In the genomic region with DNA sequence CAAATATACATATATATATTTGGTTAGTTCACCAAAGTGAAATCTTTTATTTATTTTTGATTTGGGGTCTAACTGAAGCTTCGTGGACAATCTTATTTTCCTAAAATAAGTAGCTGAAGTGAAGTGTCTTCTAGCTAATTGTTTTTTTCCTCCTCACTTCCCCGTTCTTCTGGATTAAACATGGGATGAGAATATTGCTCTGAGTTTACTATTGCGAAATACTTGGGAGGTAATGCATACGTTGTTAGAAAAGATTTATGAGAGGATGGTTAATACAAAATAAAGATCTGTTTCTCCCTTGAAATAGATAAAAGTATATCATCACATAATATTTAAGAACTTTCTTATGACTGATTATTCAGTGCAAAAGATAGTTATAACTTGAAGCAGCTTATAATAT, we compare ENCODE assay signal across 7 cellular contexts.
"Had no signal": no experiment of that assay in that cellular context is flagged by ENCODE, and none has a peak within 500 bp of the region (broad histone marks: within the 10 kb centered on the region; RNA-seq: fewer than 3 reads in every experiment).

No MANE protein-coding gene starts in this region.

- H3K4me3 Mint-ChIP-seq: GM23338, HFFc6 had no signal

- FAIRE-seq: HTR-8/SVneo had no signal

- H3K4me1 Mint-ChIP-seq: GM23338 had no signal

- H3K9me3 Mint-ChIP-seq: GM23338 had no signal

- DNase-seq: H7, HFFc6, KG1 had no signal

- H3K4me3 ChIP-seq: GM23338, HAP-1 had no signal

- H3K4me2 ChIP-seq: GM23338 had no signal

- H3K9me3 ChIP-seq: HAP-1 had no signal

- H3K27ac Mint-ChIP-seq: GM23338, HFFc6 had no signal

- ATAC-seq: GM23338, HCT116 had no signal

- H2AFZ ChIP-seq: GM23338 had no signal

- H3K36me3 ChIP-seq: HAP-1 had no signal

- H3K4me1 ChIP-seq: HAP-1 had no signal
